Comparison of ENCODE assay signal across 1 cellular context in the genomic region with DNA sequence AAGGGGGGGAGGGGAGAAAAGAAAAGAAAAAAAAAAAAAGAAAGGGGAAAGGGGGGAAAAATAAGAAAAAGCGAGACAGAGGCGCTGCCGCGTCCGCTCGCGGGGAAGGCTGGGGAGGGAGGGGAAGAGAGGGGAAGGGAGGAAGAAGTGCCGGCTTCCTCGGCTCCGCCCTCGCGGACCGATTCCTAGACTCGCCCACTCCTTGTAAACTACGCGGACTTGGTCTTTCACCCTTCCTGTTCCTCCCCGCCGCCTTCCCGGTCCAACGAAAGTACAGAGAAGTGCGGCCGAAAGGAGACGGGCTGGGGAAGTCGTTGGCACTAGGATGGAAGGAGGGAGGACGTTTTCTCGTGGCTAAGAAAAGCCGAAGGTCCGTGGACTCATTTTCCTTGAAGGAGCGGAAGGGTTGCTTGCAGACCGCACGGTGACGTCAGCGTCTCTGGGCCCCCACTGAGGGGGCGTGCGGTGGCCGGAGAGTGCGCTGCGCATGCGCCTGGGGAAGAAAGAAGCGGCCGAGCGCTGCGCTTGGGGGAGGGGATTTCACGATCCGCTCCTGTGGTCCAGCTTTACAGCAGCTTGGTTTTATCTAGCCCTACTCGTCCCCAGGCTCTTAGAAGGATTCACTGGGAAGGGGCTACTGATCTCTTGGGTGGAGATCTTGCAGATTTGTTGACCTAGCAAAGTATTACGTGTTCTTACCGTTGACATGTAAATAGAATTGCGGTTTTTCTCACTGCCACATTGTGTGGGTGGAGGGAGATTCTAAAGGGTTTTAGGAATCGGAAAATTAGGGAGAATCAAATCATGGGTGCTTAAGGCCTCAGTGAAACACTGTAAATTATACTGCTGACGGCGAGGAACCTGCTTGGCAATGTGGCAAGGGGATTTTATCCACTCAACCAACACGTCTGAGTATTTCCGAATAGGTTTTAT.
A peak's percentile ranks its signal among the peaks of the same experiment; 100 is the strongest.
TF ChIP-seq lines count a peak whose summit lies in the region.

A gene with protein sequence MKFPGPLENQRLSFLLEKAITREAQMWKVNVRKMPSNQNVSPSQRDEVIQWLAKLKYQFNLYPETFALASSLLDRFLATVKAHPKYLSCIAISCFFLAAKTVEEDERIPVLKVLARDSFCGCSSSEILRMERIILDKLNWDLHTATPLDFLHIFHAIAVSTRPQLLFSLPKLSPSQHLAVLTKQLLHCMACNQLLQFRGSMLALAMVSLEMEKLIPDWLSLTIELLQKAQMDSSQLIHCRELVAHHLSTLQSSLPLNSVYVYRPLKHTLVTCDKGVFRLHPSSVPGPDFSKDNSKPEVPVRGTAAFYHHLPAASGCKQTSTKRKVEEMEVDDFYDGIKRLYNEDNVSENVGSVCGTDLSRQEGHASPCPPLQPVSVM (minus strand): TSS at position 121 of the 933 bp plus-strand sequence. CDS start 9,627 bp downstream, outside the sequence.

TF ChIP-seq in HepG2, 621 proteins besides CTCF, POLR2A, EP300 and RAD21 (continued from another document and continues in another):
- TF ChIP-seq ZNF703 (CRISPR knock-in tag; IDR thresholded peaks at IDR 0.05; ENCODE audit: borderline replicate concordance) (no peak), MTA1 (CRISPR knock-in tag; IDR thresholded peaks at IDR 0.05; ENCODE audit: borderline replicate concordance) (peak; percentile 37; the same call in 1 of the 2 replicates), STAT5B (CRISPR knock-in tag; IDR thresholded peaks at IDR 0.05) (no peak), ZNF329 (CRISPR knock-in tag; IDR thresholded peaks at IDR 0.05; ENCODE audit: low read depth) (0 out of 2 replicates have a peak, but pooled peaks have one; percentile 43), ZNF547 (CRISPR knock-in tag; IDR thresholded peaks at IDR 0.05) (peak; percentile 91; the same call in 1 of the 2 replicates), ZNF567 (CRISPR knock-in tag; IDR thresholded peaks at IDR 0.05; ENCODE audit: borderline replicate concordance) (no peak; the same call in 1 of the 2 replicates), ZNF792 (CRISPR knock-in tag; IDR thresholded peaks at IDR 0.05) (peak; percentile 64), KDM2A (CRISPR knock-in tag; IDR thresholded peaks at IDR 0.05; ENCODE audit: borderline replicate concordance, low read depth) (peak; percentile 98), TBX2 (CRISPR knock-in tag; IDR thresholded peaks at IDR 0.05; ENCODE audit: borderline replicate concordance) (peak; percentile 80), BCL6 (CRISPR knock-in tag; IDR thresholded peaks at IDR 0.05) (peak; percentile 65), YY1 (IDR thresholded peaks at IDR 0.05; ENCODE audit: insufficient read depth, insufficient replicate concordance, low read depth, low read length) (peak; percentile 25), SP2 (CRISPR knock-in tag; IDR thresholded peaks at IDR 0.05) (peak; percentile 29; the same call in 1 of the 2 replicates), ZNF772 (CRISPR knock-in tag; IDR thresholded peaks at IDR 0.05) (peak; percentile 85), ZNF782 (CRISPR knock-in tag; IDR thresholded peaks at IDR 0.05; ENCODE audit: borderline replicate concordance) (0 out of 2 replicates have a peak, but pooled peaks have one; percentile 49), PAWR (CRISPR knock-in tag; IDR thresholded peaks at IDR 0.05; ENCODE audit: borderline replicate concordance) (no peak), ZNF207 (IDR thresholded peaks at IDR 0.05; ENCODE audit: borderline replicate concordance) (no peak), ZNF263 (CRISPR knock-in tag; IDR thresholded peaks at IDR 0.05) (0 out of 2 replicates have a peak, but pooled peaks have one; percentile 23), PHF8 (CRISPR knock-in tag; IDR thresholded peaks at IDR 0.05) (peak; percentile 81), ZNF761 (CRISPR knock-in tag; conservative IDR thresholded peaks at IDR 0.05) (0 out of 2 replicates have a peak, but pooled peaks have one; percentile 57), ZFP36L2 (CRISPR knock-in tag; IDR thresholded peaks at IDR 0.05) (no peak), MEIS2 (CRISPR knock-in tag; IDR thresholded peaks at IDR 0.05) (0 out of 2 replicates have a peak, but pooled peaks have one; percentile 65), POLR2AphosphoS2 (IDR thresholded peaks at IDR 0.05; ENCODE audit: low read depth, low read length) (no peak), SRSF1 (optimal IDR thresholded peaks at IDR 0.05; ENCODE audit: low read depth, low read length) (no peak), CBX1 (IDR thresholded peaks at IDR 0.05; ENCODE audit: low read depth) (peak; percentile 53), CC2D1A (CRISPR knock-in tag; IDR thresholded peaks at IDR 0.05) (no peak), BHLHE40 (IDR thresholded peaks at IDR 0.05; ENCODE audit: low read length) (no peak), GABPA (IDR thresholded peaks at IDR 0.05; ENCODE audit: low read depth, low read length) (no peak), GABPA (CRISPR knock-in tag; IDR thresholded peaks at IDR 0.05; ENCODE audit: low read depth) (peak; percentile 79), KLF11 (CRISPR knock-in tag; IDR thresholded peaks at IDR 0.05) (peak; percentile 63; the same call in 1 of the 2 replicates), MEF2D (CRISPR knock-in tag; IDR thresholded peaks at IDR 0.05) (peak; percentile 82), ZNF615 (CRISPR knock-in tag; IDR thresholded peaks at IDR 0.05; ENCODE audit: borderline replicate concordance) (no peak), AKAP8 (CRISPR knock-in tag; IDR thresholded peaks at IDR 0.05) (0 out of 2 replicates have a peak, but pooled peaks have one; percentile 37), ZNF383 (CRISPR knock-in tag; IDR thresholded peaks at IDR 0.05; ENCODE audit: borderline replicate concordance) (no peak), ZNF672 (CRISPR knock-in tag; IDR thresholded peaks at IDR 0.05) (no peak), NFIB (CRISPR knock-in tag; IDR thresholded peaks at IDR 0.05; ENCODE audit: borderline replicate concordance) (no peak)
- TF ChIP-seq, protein P1, sequence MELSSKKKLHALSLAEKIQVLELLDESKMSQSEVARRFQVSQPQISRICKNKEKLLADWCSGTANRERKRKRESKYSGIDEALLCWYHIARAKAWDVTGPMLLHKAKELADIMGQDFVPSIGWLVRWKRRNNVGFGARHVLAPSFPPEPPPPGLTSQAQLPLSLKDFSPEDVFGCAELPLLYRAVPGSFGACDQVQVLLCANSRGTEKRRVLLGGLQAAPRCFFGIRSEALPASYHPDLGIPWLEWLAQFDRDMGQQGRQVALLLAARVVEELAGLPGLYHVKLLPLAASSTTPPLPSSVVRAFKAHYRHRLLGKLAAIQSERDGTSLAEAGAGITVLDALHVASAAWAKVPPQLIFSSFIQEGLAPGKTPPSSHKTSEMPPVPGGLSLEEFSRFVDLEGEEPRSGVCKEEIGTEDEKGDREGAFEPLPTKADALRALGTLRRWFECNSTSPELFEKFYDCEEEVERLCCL (CRISPR knock-in tag; IDR thresholded peaks at IDR 0.05; ENCODE audit: borderline replicate concordance) = no peak
- TF ChIP-seq, protein P2, sequence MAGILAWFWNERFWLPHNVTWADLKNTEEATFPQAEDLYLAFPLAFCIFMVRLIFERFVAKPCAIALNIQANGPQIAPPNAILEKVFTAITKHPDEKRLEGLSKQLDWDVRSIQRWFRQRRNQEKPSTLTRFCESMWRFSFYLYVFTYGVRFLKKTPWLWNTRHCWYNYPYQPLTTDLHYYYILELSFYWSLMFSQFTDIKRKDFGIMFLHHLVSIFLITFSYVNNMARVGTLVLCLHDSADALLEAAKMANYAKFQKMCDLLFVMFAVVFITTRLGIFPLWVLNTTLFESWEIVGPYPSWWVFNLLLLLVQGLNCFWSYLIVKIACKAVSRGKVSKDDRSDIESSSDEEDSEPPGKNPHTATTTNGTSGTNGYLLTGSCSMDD (CRISPR knock-in tag; IDR thresholded peaks at IDR 0.05) = no peak
- TF ChIP-seq, protein P3, sequence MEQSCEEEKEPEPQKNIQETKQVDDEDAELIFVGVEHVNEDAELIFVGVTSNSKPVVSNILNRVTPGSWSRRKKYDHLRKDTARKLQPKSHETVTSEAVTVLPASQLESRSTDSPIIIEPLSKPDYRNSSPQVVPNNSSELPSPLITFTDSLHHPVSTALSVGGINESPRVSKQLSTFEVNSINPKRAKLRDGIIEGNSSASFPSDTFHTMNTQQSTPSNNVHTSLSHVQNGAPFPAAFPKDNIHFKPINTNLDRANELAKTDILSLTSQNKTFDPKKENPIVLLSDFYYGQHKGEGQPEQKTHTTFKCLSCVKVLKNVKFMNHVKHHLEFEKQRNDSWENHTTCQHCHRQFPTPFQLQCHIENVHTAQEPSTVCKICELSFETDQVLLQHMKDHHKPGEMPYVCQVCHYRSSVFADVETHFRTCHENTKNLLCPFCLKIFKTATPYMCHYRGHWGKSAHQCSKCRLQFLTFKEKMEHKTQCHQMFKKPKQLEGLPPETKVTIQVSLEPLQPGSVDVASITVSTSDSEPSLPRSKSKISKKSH (CRISPR knock-in tag; IDR thresholded peaks at IDR 0.05; ENCODE audit: borderline replicate concordance) = no peak; the same call in 1 of the 2 replicates
- TF ChIP-seq, protein P4, sequence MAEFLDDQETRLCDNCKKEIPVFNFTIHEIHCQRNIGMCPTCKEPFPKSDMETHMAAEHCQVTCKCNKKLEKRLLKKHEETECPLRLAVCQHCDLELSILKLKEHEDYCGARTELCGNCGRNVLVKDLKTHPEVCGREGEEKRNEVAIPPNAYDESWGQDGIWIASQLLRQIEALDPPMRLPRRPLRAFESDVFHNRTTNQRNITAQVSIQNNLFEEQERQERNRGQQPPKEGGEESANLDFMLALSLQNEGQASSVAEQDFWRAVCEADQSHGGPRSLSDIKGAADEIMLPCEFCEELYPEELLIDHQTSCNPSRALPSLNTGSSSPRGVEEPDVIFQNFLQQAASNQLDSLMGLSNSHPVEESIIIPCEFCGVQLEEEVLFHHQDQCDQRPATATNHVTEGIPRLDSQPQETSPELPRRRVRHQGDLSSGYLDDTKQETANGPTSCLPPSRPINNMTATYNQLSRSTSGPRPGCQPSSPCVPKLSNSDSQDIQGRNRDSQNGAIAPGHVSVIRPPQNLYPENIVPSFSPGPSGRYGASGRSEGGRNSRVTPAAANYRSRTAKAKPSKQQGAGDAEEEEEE (CRISPR knock-in tag; IDR thresholded peaks at IDR 0.05; ENCODE audit: borderline replicate concordance) = peak; percentile 69; the same call in 1 of the 2 replicates
- TF ChIP-seq, protein P5, sequence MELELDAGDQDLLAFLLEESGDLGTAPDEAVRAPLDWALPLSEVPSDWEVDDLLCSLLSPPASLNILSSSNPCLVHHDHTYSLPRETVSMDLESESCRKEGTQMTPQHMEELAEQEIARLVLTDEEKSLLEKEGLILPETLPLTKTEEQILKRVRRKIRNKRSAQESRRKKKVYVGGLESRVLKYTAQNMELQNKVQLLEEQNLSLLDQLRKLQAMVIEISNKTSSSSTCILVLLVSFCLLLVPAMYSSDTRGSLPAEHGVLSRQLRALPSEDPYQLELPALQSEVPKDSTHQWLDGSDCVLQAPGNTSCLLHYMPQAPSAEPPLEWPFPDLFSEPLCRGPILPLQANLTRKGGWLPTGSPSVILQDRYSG (CRISPR knock-in tag; IDR thresholded peaks at IDR 0.05) = no peak
- TF ChIP-seq, protein P6, sequence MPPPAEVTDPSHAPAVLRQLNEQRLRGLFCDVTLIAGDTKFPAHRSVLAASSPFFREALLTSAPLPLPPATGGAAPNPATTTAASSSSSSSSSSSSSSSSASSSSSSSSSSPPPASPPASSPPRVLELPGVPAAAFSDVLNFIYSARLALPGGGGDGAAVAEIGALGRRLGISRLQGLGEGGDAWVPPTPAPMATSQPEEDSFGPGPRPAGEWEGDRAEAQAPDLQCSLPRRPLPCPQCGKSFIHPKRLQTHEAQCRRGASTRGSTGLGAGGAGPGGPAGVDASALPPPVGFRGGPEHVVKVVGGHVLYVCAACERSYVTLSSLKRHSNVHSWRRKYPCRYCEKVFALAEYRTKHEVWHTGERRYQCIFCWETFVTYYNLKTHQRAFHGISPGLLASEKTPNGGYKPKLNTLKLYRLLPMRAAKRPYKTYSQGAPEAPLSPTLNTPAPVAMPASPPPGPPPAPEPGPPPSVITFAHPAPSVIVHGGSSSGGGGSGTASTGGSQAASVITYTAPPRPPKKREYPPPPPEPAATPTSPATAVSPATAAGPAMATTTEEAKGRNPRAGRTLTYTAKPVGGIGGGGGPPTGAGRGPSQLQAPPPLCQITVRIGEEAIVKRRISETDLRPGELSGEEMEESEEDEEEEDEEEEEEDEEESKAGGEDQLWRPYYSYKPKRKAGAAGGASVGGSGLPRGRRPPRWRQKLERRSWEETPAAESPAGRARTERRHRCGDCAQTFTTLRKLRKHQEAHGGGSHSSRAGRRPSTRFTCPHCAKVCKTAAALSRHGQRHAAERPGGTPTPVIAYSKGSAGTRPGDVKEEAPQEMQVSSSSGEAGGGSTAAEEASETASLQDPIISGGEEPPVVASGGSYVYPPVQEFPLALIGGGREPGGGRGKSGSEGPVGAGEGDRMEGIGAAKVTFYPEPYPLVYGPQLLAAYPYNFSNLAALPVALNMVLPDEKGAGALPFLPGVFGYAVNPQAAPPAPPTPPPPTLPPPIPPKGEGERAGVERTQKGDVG (CRISPR knock-in tag; IDR thresholded peaks at IDR 0.05; ENCODE audit: borderline replicate concordance) = peak; percentile 50; the same call in 1 of the 2 replicates
- TF ChIP-seq, protein P7, sequence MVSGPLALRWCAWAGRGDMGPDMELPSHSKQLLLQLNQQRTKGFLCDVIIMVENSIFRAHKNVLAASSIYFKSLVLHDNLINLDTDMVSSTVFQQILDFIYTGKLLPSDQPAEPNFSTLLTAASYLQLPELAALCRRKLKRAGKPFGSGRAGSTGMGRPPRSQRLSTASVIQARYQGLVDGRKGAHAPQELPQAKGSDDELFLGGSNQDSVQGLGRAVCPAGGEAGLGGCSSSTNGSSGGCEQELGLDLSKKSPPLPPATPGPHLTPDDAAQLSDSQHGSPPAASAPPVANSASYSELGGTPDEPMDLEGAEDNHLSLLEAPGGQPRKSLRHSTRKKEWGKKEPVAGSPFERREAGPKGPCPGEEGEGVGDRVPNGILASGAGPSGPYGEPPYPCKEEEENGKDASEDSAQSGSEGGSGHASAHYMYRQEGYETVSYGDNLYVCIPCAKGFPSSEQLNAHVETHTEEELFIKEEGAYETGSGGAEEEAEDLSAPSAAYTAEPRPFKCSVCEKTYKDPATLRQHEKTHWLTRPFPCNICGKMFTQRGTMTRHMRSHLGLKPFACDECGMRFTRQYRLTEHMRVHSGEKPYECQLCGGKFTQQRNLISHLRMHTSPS (CRISPR knock-in tag; IDR thresholded peaks at IDR 0.05; ENCODE audit: low read depth) = 0 out of 2 replicates have a peak, but pooled peaks have one; percentile 38
- TF ChIP-seq, protein P8, sequence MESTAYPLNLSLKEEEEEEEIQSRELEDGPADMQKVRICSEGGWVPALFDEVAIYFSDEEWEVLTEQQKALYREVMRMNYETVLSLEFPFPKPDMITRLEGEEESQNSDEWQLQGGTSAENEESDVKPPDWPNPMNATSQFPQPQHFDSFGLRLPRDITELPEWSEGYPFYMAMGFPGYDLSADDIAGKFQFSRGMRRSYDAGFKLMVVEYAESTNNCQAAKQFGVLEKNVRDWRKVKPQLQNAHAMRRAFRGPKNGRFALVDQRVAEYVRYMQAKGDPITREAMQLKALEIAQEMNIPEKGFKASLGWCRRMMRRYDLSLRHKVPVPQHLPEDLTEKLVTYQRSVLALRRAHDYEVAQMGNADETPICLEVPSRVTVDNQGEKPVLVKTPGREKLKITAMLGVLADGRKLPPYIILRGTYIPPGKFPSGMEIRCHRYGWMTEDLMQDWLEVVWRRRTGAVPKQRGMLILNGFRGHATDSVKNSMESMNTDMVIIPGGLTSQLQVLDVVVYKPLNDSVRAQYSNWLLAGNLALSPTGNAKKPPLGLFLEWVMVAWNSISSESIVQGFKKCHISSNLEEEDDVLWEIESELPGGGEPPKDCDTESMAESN (CRISPR knock-in tag; conservative IDR thresholded peaks at IDR 0.05) = 0 out of 2 replicates have a peak, but pooled peaks have one; percentile 63
- TF ChIP-seq, protein P9, sequence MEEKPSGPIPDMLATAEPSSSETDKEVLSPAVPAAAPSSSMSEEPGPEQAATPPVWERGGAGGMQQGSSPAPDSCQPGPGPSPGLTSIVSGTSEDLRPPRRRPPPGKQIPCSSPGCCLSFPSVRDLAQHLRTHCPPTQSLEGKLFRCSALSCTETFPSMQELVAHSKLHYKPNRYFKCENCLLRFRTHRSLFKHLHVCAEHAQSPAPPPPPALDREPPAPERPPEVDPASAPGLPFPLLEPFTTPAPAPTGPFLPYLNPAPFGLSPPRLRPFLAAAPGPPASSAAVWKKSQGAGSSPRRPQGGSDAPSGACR (CRISPR knock-in tag; IDR thresholded peaks at IDR 0.05) = peak; percentile 91
